Comparison of ENCODE assay signal across 15 cellular contexts in the genomic region with DNA sequence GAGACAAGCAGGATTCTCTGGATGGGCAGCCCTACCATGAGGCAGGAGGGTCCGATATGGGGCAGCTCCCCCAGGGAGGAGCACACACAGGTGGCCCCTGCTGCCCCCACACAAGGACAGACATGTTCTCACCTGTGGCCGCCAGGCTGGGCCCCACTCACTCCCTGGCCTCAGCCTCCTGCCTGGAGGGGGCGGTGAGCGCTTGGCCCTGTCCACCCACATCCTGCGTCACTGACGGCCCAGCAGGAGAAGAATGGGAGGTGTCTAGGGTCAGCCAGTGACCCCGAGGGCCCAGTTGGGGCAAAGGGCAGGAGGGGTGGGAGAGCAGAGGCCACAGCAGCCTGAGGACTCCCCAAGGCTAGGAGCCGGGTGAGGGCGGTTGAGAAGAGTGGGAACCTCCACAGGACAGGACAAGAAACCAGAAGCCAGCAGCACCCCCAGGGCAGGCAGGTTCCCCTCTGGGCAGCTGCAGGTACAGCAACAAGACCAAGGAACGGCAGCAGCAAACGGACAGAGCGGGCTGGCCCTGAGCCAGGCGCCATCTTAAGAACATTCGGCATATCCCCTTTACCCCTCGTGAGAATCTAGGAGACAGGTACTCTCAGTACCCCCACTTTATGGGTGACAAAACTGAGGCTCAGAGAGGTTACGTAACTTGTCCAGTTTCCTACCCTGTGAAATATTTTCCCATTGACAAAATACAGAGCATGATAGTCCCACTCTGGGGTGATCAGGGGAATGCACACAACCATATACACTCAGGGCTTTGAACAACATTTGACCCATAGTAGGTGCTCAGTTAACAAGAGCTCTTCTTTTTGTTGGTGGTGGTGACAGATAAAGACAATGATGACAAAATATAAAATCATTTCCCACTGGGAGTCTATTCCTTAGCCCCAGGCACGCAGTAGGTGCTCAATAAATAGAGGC.
DNase-seq lines count a peak whose midpoint lies in the region; ATAC-seq and TF ChIP-seq lines count a peak whose summit lies in the region.
"Had no signal": no experiment of that assay in that cellular context is flagged by ENCODE, and none has a peak within 500 bp of the region (broad histone marks: within the 10 kb centered on the region; RNA-seq: fewer than 3 reads in every experiment).

No MANE protein-coding gene starts in this region.

- in situ Hi-C loops in gastrocnemius medialis (cut with MboI; ENCODE audit: low sequenced_read_pairs in 4 of 4) (no loop called here), brain microvascular endothelial cell (cut with HindIII; ENCODE audit: low pct_ligation_motif_present, low sequenced_read_pairs) (no loop called here)

- TF ChIP-seq CTCF in HEK293 (tag by site-specific recombination; IDR thresholded peaks at IDR 0.05) (no peak), gastrocnemius medialis (IDR thresholded peaks at IDR 0.05 in 4 of 5, conservative IDR thresholded peaks at IDR 0.05 in 1 of 5) (no peak), brain microvascular endothelial cell (IDR thresholded peaks at IDR 0.05; ENCODE audit: low read depth, low read length, missing control alignments) (no peak)

- no peak for DNase-seq in activated CD4-positive, alpha-beta memory T cell treated with anti-CD3 and anti-CD28 coated beads for 36 hours
- DNase-seq in activated CD4-positive, alpha-beta memory T cell treated with anti-CD3 and anti-CD28 coated beads, Interleukin-2, amount 10 ng/mL, durations not matched to agents 7 days and 5 days = no peak
- no peak for DNase-seq in gastrocnemius medialis
- no peak for DNase-seq in 8988T
- no peak for DNase-seq in brain microvascular endothelial cell
- DNase-seq: immature natural killer cell; NK-92 treated with Interleukin-12 subunit alpha and Interleukin-12 subunit beta, amount 100 ng/mL, for 24 hours; SIG-M5; upper lobe of right lung had no signal

- no peaks in the 10 kb centered on the region for H3K9me3 Mint-ChIP-seq in activated CD4-positive, alpha-beta memory T cell treated with anti-CD3 and anti-CD28 coated beads for 36 hours
- no peaks in the 10 kb centered on the region for H3K9me3 Mint-ChIP-seq in activated CD4-positive, alpha-beta memory T cell treated with anti-CD3 and anti-CD28 coated beads, Interleukin-2, amount 10 ng/mL, durations not matched to agents 7 days and 5 days
- no peaks in the 10 kb centered on the region for H3K9me3 Mint-ChIP-seq in dendritic cell treated with granulocyte-macrophage colony-stimulating factor and Interleukin-4, amounts not matched to agents 40 ng/mL and 50 ng/mL, for 4 days
- H3K9me3 Mint-ChIP-seq: immature natural killer cell had no signal

- POLR2A ChIA-PET in activated CD4-positive, alpha-beta memory T cell treated with anti-CD3 and anti-CD28 coated beads for 36 hours (lab: Charles Lee) = interaction anchor here (0.6 to 1.0 kb wide), 4 partner anchors 18 to 75 kb away, joined by 3 read pairs; no protein-coding TSS in a partner anchor
- POLR2A ChIA-PET in activated CD4-positive, alpha-beta memory T cell treated with anti-CD3 and anti-CD28 coated beads, Interleukin-2, amount 10 ng/mL, durations not matched to agents 7 days and 5 days (lab: Charles Lee) = interaction anchor here (1.0 kb wide), 2 partner anchors 40 to 51 kb away, joined by 3 to 4 read pairs; no protein-coding TSS in a partner anchor
- POLR2A ChIA-PET in HEK293 (lab: Yijun Ruan, JAX) = interaction anchor here (0.6 kb wide), 1 partner anchor 300 kb away, joined by 6 read pairs; no protein-coding TSS in a partner anchor

- H3K27me3 ChIP-seq in gastrocnemius medialis = no peaks in the 10 kb centered on the region
- no peaks in the 10 kb centered on the region for H3K27me3 ChIP-seq in brain microvascular endothelial cell (replicated peaks)
- H3K27me3 ChIP-seq: upper lobe of right lung had no signal

- peak overlapping the region; percentile 23 for H3K27ac Mint-ChIP-seq in activated CD4-positive, alpha-beta memory T cell treated with anti-CD3 and anti-CD28 coated beads for 36 hours
- H3K27ac Mint-ChIP-seq in activated CD4-positive, alpha-beta memory T cell treated with anti-CD3 and anti-CD28 coated beads, Interleukin-2, amount 10 ng/mL, durations not matched to agents 7 days and 5 days = no peak overlapping the region
- H3K27ac Mint-ChIP-seq in dendritic cell treated with granulocyte-macrophage colony-stimulating factor and Interleukin-4, amounts not matched to agents 40 ng/mL and 50 ng/mL, for 4 days = peak overlapping the region; percentile 45

- intact Hi-C loops in activated CD4-positive, alpha-beta memory T cell treated with anti-CD3 and anti-CD28 coated beads for 36 hours (cut with micrococcal nuclease) = loop anchor here (5.0 kb wide), 1 partner anchor 74 kb away; the partner anchor contains the start of gene NCOR2
- intact Hi-C loops in dendritic cell treated with granulocyte-macrophage colony-stimulating factor and Interleukin-4, amounts not matched to agents 40 ng/mL and 50 ng/mL, for 4 days (cut with micrococcal nuclease) = no loop called here
- intact Hi-C loops in gastrocnemius medialis (cut with DNase I; ENCODE audit: low total_unique reads) = no loop called here

- H3K27ac ChIP-seq in HEK293 (ENCODE audit: extremely low read depth, low read depth, low read length) (no peak overlapping the region), gastrocnemius medialis (peak overlapping the region; percentile 8 to 47 (median 24)), brain microvascular endothelial cell (no peak overlapping the region)
- H3K27ac ChIP-seq: upper lobe of right lung had no signal

- peaks cover 42% of the 10 kb centered on the region for H3K4me1 Mint-ChIP-seq in activated CD4-positive, alpha-beta memory T cell treated with anti-CD3 and anti-CD28 coated beads for 36 hours (ENCODE audit: low read depth)
- peaks cover 19% of the 10 kb centered on the region for H3K4me1 Mint-ChIP-seq in activated CD4-positive, alpha-beta memory T cell treated with anti-CD3 and anti-CD28 coated beads, Interleukin-2, amount 10 ng/mL, durations not matched to agents 7 days and 5 days
- H3K4me1 Mint-ChIP-seq in dendritic cell treated with granulocyte-macrophage colony-stimulating factor and Interleukin-4, amounts not matched to agents 40 ng/mL and 50 ng/mL, for 4 days (ENCODE audit: low read depth) = peaks cover 90% of the 10 kb centered on the region

- no peak overlapping the region for H3K4me3 Mint-ChIP-seq in activated CD4-positive, alpha-beta memory T cell treated with anti-CD3 and anti-CD28 coated beads for 36 hours
- no peak overlapping the region for H3K4me3 Mint-ChIP-seq in activated CD4-positive, alpha-beta memory T cell treated with anti-CD3 and anti-CD28 coated beads, Interleukin-2, amount 10 ng/mL, durations not matched to agents 7 days and 5 days
- no peak overlapping the region for H3K4me3 Mint-ChIP-seq in dendritic cell treated with granulocyte-macrophage colony-stimulating factor and Interleukin-4, amounts not matched to agents 40 ng/mL and 50 ng/mL, for 4 days

- CTCF ChIA-PET in activated CD4-positive, alpha-beta memory T cell treated with anti-CD3 and anti-CD28 coated beads for 36 hours (lab: Charles Lee) = interaction anchor here (1.0 to 1.6 kb wide), 5 partner anchors 27 to 274 kb away, joined by 3 to 8 read pairs (median 5); no protein-coding TSS in a partner anchor
- CTCF ChIA-PET in activated CD4-positive, alpha-beta memory T cell treated with anti-CD3 and anti-CD28 coated beads, Interleukin-2, amount 10 ng/mL, durations not matched to agents 7 days and 5 days (lab: Charles Lee) = interaction anchor here (1.0 to 1.4 kb wide), 2 partner anchors 10 to 24 kb away, joined by 3 to 4 read pairs; no protein-coding TSS in a partner anchor
- CTCF ChIA-PET in HEK293 (lab: Yijun Ruan, JAX) = no interaction called here

- ATAC-seq in gastrocnemius medialis (no peak), HG03108 (IDR thresholded peaks at IDR 0.05; ENCODE audit: unreplicated experiment) (no peak)
- ATAC-seq: upper lobe of right lung had no signal

- H3K36me3 Mint-ChIP-seq in activated CD4-positive, alpha-beta memory T cell treated with anti-CD3 and anti-CD28 coated beads for 36 hours = peaks cover 7% of the 10 kb centered on the region
- peaks cover 4% of the 10 kb centered on the region for H3K36me3 Mint-ChIP-seq in activated CD4-positive, alpha-beta memory T cell treated with anti-CD3 and anti-CD28 coated beads, Interleukin-2, amount 10 ng/mL, durations not matched to agents 7 days and 5 days (ENCODE audit: low read depth)
- H3K36me3 Mint-ChIP-seq in dendritic cell treated with granulocyte-macrophage colony-stimulating factor and Interleukin-4, amounts not matched to agents 40 ng/mL and 50 ng/mL, for 4 days (ENCODE audit: low read depth) = peaks cover 78% of the 10 kb centered on the region
- H3K36me3 Mint-ChIP-seq: activated naive CD8-positive, alpha-beta T cell had no signal

- H3K9me3 ChIP-seq in HEK293 (ENCODE audit: control insufficient read depth, insufficient read depth, low read depth, low read length) = no peaks in the 10 kb centered on the region
- H3K9me3 ChIP-seq in gastrocnemius medialis = no peaks in the 10 kb centered on the region
- H3K9me3 ChIP-seq: mucosa of descending colon, upper lobe of right lung had no signal

- H3K27me3 Mint-ChIP-seq in activated CD4-positive, alpha-beta memory T cell treated with anti-CD3 and anti-CD28 coated beads for 36 hours = no peaks in the 10 kb centered on the region
- no peaks in the 10 kb centered on the region for H3K27me3 Mint-ChIP-seq in activated CD4-positive, alpha-beta memory T cell treated with anti-CD3 and anti-CD28 coated beads, Interleukin-2, amount 10 ng/mL, durations not matched to agents 7 days and 5 days
- no peaks in the 10 kb centered on the region for H3K27me3 Mint-ChIP-seq in dendritic cell treated with granulocyte-macrophage colony-stimulating factor and Interleukin-4, amounts not matched to agents 40 ng/mL and 50 ng/mL, for 4 days
- H3K27me3 Mint-ChIP-seq: activated naive CD8-positive, alpha-beta T cell; progenitor cell of endocrine pancreas had no signal

- H3K4me3 ChIP-seq in HEK293 (ENCODE audit: low read depth, low read length) (no peak overlapping the region), gastrocnemius medialis (no peak overlapping the region), brain microvascular endothelial cell (ENCODE audit: low read depth, low read length) (no peak overlapping the region)
- H3K4me3 ChIP-seq: mucosa of descending colon, upper lobe of right lung had no signal

- H3K36me3 ChIP-seq in HEK293 (ENCODE audit: control insufficient read depth in 2 of 2, insufficient read depth in 1 of 2, low read length in 2 of 2) (peaks cover 0 to 37% of the 10 kb centered on the region in 2 experiments; a peak in 1 of 3 replicates), gastrocnemius medialis (peaks cover 0 to 12% of the 10 kb centered on the region in 2 donors), brain microvascular endothelial cell (replicated peaks) (peaks cover 33% of the 10 kb centered on the region)

- H3K4me1 ChIP-seq in HEK293 (ENCODE audit: control insufficient read depth, insufficient read depth, low read length) (peaks cover 3% of the 10 kb centered on the region; the same call in 1 of the 2 replicates), gastrocnemius medialis (peaks cover 30 to 49% of the 10 kb centered on the region in 2 donors)

- TF ChIP-seq POLR2A in gastrocnemius medialis (IDR thresholded peaks at IDR 0.05) = no peak

TF ChIP-seq in HEK293, 187 proteins besides CTCF, POLR2A, EP300 and RAD21 (continues in another document):
- peak; percentile 24; the same call in 1 of the 2 replicates for TF ChIP-seq GLIS2 (tag by site-specific recombination; IDR thresholded peaks at IDR 0.05)
- no peak for TF ChIP-seq ZNF707 (tag by site-specific recombination; IDR thresholded peaks at IDR 0.05)

Comparison
In these comparisons a context has a peak if more than half of its experiments do, and no peak if none do; other contexts are left out.
1. H3K27ac ChIP-seq: peak in gastrocnemius medialis (4 of 4); none in HEK293 (single experiment) and brain microvascular endothelial cell (single experiment).